Comparison of ENCODE assay signal across 12 cellular contexts in genomic region chr1:14606632-14607031, GRCh38. TPM values are rescaled to one million over a fixed set of nuclear protein-coding genes. Genes with fewer than 3 reads are reported as not detected.
A peak's percentile ranks its signal among the peaks of the same experiment; 100 is the strongest.
DNase-seq lines count a peak whose midpoint lies in the region; ATAC-seq, FAIRE-seq and TF ChIP-seq lines count a peak whose summit lies in the region.
"Had no signal": no experiment of that assay in that cellular context is flagged by ENCODE, and none has a peak within 500 bp of the region (broad histone marks: within the 10 kb centered on the region; RNA-seq: fewer than 3 reads in every experiment).

No MANE protein-coding gene starts in this region.

- DNase-seq in AG04450 (ENCODE audit: low read depth, low spot score) (no peak), SW480 (ENCODE audit: low spot score) (peak; percentile 16), keratinocyte (ENCODE audit: low read depth, low spot score) (no peak), mucosa of descending colon (no peak)
- no peak for DNase-seq in activated CD8-positive, alpha-beta memory T cell treated with anti-CD3 and anti-CD28 coated beads, Interleukin-2, amount 50 U/mL, for 4 hours
- no peak for DNase-seq in activated naive CD4-positive, alpha-beta T cell treated with anti-CD3 and anti-CD28 coated beads for 36 hours
- DNase-seq: activated CD8-positive, alpha-beta memory T cell treated with anti-CD3 and anti-CD28 coated beads, Interleukin-2, amount 50 U/mL, for 48 hours; small intestine had no signal

- no peaks in the 10 kb centered on the region for H4K20me1 ChIP-seq in keratinocyte (ENCODE audit: control insufficient read depth, extremely low read depth, insufficient read depth, low read length)

- no peak overlapping the region for H3K4me3 ChIP-seq in AG04450 (ENCODE audit: low read depth, low read length)
- H3K4me3 ChIP-seq in keratinocyte (ENCODE audit: control insufficient read depth in 2 of 3, extremely low read depth in 1 of 3, insufficient read depth in 2 of 3, low read depth in 1 of 3, low read length in 3 of 3) = no peak overlapping the region
- no peak overlapping the region for H3K4me3 ChIP-seq in mucosa of descending colon
- H3K4me3 ChIP-seq: HAP-1 had no signal

- CTCF ChIA-PET in AG04450 (lab: Charles Lee) = no interaction called here
- CTCF ChIA-PET in activated naive CD4-positive, alpha-beta T cell treated with anti-CD3 and anti-CD28 coated beads for 36 hours (lab: Charles Lee) = no interaction called here

- no peaks in the 10 kb centered on the region for H3K36me3 ChIP-seq in keratinocyte (ENCODE audit: control insufficient read depth in 2 of 2, extremely low read depth in 1 of 2, insufficient read depth in 2 of 2, low read length in 2 of 2)
- H3K36me3 ChIP-seq in mucosa of descending colon (ENCODE audit: low read depth) = no peaks in the 10 kb centered on the region
- H3K36me3 ChIP-seq: HAP-1 had no signal

- H3K4me1 ChIP-seq in keratinocyte (ENCODE audit: control insufficient read depth, extremely low read depth, insufficient read depth, low read length) (no peaks in the 10 kb centered on the region), mucosa of descending colon (ENCODE audit: low read depth) (no peaks in the 10 kb centered on the region)

- no peak overlapping the region for H3K27ac Mint-ChIP-seq in activated naive CD4-positive, alpha-beta T cell treated with anti-CD3 and anti-CD28 coated beads for 36 hours

- POLR2A ChIA-PET in AG04450 (lab: Yijun Ruan, JAX) = no interaction called here

- no peaks in the 10 kb centered on the region for H3K36me3 Mint-ChIP-seq in activated naive CD4-positive, alpha-beta T cell treated with anti-CD3 and anti-CD28 coated beads for 36 hours (ENCODE audit: low read depth)

- no peak overlapping the region for H3K4me3 Mint-ChIP-seq in activated naive CD4-positive, alpha-beta T cell treated with anti-CD3 and anti-CD28 coated beads for 36 hours

- FAIRE-seq in keratinocyte (lab: Jason Lieb, UNC) = no peak
- FAIRE-seq: endothelial cell of umbilical vein, small intestine had no signal

- ATAC-seq in HG03439 (IDR thresholded peaks at IDR 0.05; ENCODE audit: unreplicated experiment) (no peak), mucosa of descending colon (no peak)

- TF ChIP-seq CTCF in AG04450 (IDR thresholded peaks at IDR 0.05; ENCODE audit: low read depth, low read length) = peak; percentile 12; the same call in 1 of the 2 replicates
- TF ChIP-seq CTCF in GM12874 (IDR thresholded peaks at IDR 0.05; ENCODE audit: insufficient read depth, low read depth, low read length) = peak; percentile 54; the same call in 1 of the 2 replicates
- peak; percentile 38 to 66 (median 59) for TF ChIP-seq CTCF in keratinocyte (optimal IDR thresholded peaks at IDR 0.05 in 1 of 3, IDR thresholded peaks at IDR 0.05 in 1 of 3, conservative IDR thresholded peaks at IDR 0.05 in 1 of 3; ENCODE audit: extremely low read depth in 1 of 3, insufficient read depth in 2 of 3, low read length in 3 of 3)
- TF ChIP-seq CTCF in mucosa of descending colon (IDR thresholded peaks at IDR 0.05) = no peak

- H2AFZ ChIP-seq in keratinocyte (ENCODE audit: control insufficient read depth, low read length) = no peak overlapping the region

- H3K9me3 ChIP-seq in AG04450 (ENCODE audit: control insufficient read depth, insufficient read depth, low read length) = no peaks in the 10 kb centered on the region
- H3K9me3 ChIP-seq in keratinocyte (ENCODE audit: control insufficient read depth, low read depth, low read length) = no peaks in the 10 kb centered on the region
- H3K9me3 ChIP-seq in mucosa of descending colon = no peaks in the 10 kb centered on the region
- H3K9me3 ChIP-seq: HAP-1 had no signal

- peaks cover 29% of the 10 kb centered on the region for H3K27me3 Mint-ChIP-seq in activated naive CD4-positive, alpha-beta T cell treated with anti-CD3 and anti-CD28 coated beads for 36 hours (ENCODE audit: low read depth)

- dilution Hi-C loops in keratinocyte (cut with MboI; ENCODE audit: extremely low pct_ligation_motif_present, low sequenced_read_pairs) = no loop called here

- H3K9me3 Mint-ChIP-seq in activated naive CD4-positive, alpha-beta T cell treated with anti-CD3 and anti-CD28 coated beads for 36 hours = no peaks in the 10 kb centered on the region

- no peaks in the 10 kb centered on the region for H3K9me1 ChIP-seq in keratinocyte (ENCODE audit: control insufficient read depth, extremely low read depth, insufficient read depth, low read length)

- no peaks in the 10 kb centered on the region for H3K79me2 ChIP-seq in keratinocyte (ENCODE audit: control insufficient read depth, insufficient read depth, low read length)

- H3K27ac ChIP-seq in AG04450 (ENCODE audit: low read depth, low read length) (no peak overlapping the region), keratinocyte (ENCODE audit: control insufficient read depth, insufficient read depth, low read length) (no peak overlapping the region)

- no peaks in the 10 kb centered on the region for H3K4me1 Mint-ChIP-seq in activated naive CD4-positive, alpha-beta T cell treated with anti-CD3 and anti-CD28 coated beads for 36 hours (ENCODE audit: low read depth)

- no peaks in the 10 kb centered on the region for H3K27me3 ChIP-seq in AG04450 (ENCODE audit: control insufficient read depth, insufficient read depth, low read length)
- peaks cover 8% of the 10 kb centered on the region for H3K27me3 ChIP-seq in keratinocyte (ENCODE audit: control insufficient read depth, extremely low read depth, insufficient read depth, low read length)

- no peak overlapping the region for H3K9ac ChIP-seq in keratinocyte (ENCODE audit: control insufficient read depth, extremely low read depth, insufficient read depth, low read length)

- intact Hi-C loops in activated naive CD4-positive, alpha-beta T cell treated with anti-CD3 and anti-CD28 coated beads for 36 hours (cut with micrococcal nuclease) = no loop called here
- intact Hi-C loops in mucosa of descending colon (cut with DNase I, micrococcal nuclease) = no loop called here

- H3K4me2 ChIP-seq in keratinocyte (ENCODE audit: control insufficient read depth, extremely low read depth, insufficient read depth, low read depth, low read length) = no peak overlapping the region

RNA-seq across cellular contexts. Expression of gene KAZN, which starts 8.1 kb away (rescaled TPM):
- 3.7 and 5.2 TPM in 2 replicates for polyA plus RNA-seq in AG04450 (2011; rRNA removed)
- polyA minus RNA-seq in AG04450 (2011; rRNA and poly(A)+ RNA removed) = 5.2 and 5.9 TPM in 2 replicates
- polyA plus RNA-seq in keratinocyte = 4.2 to 5.9 TPM (median 5.8 TPM) in 3 replicates
- 7.5 TPM for polyA plus RNA-seq in keratinocyte (2011; ENCODE audit: low read depth)
- 7.2 and 8.9 TPM in 2 replicates for polyA plus RNA-seq in keratinocyte (2011; cell fraction: cytosol; rRNA removed)
- polyA plus RNA-seq in keratinocyte (2011; cell fraction: nucleus; rRNA removed) = 14.4 and 17.4 TPM in 2 replicates
- 11.8 and 15.5 TPM in 2 replicates for polyA plus RNA-seq in keratinocyte (2012; ENCODE audit: low replicate concordance)
- 5.3 to 7.0 TPM (median 6.8 TPM) in 3 replicates for polyA minus RNA-seq in keratinocyte
- polyA minus RNA-seq in keratinocyte (2011; cell fraction: cytosol; rRNA and poly(A)+ RNA removed) = 9.4 TPM
- polyA minus RNA-seq in keratinocyte (2011; cell fraction: nucleus; rRNA and poly(A)+ RNA removed) = 6.6 and 10.1 TPM in 2 replicates
- total RNA-seq in activated naive CD4-positive, alpha-beta T cell treated with anti-CD3 and anti-CD28 coated beads for 36 hours = under 1 TPM; 0.55 to 0.59 TPM
- 10 to 100 TPM in 2 of 3 donors, 1 to 10 TPM in 1; 9.7 to 21.9 (median 15.8) TPM for total RNA-seq in mucosa of descending colon

Comparison
In these comparisons a context has a peak if more than half of its experiments do, and no peak if none do; other contexts are left out.
1. RNA of gene KAZN, which starts 8.1 kb away (total RNA-seq): 9.7 to 21.9 TPM in mucosa of descending colon; 0.55 to 0.59 TPM in activated naive CD4-positive, alpha-beta T cell treated with anti-CD3 and anti-CD28 coated beads for 36 hours; every median in the first group is over 4 times any median in the second.